15 cellular contexts compared by ENCODE assay signal in genomic region chr2:157466764-157467163, GRCh38. TPM values are rescaled to one million over a fixed set of nuclear protein-coding genes. Genes with fewer than 3 reads are reported as not detected.
DNase-seq lines count a peak whose midpoint lies in the region; ATAC-seq and TF ChIP-seq lines count a peak whose summit lies in the region.
"Had no signal": no experiment of that assay in that cellular context is flagged by ENCODE, and none has a peak within 500 bp of the region (broad histone marks: within the 10 kb centered on the region; RNA-seq: fewer than 3 reads in every experiment).

No MANE protein-coding gene starts in this region.

- no peak for TF ChIP-seq POLR2A in breast epithelium (IDR thresholded peaks at IDR 0.05)

- intact Hi-C loops in breast epithelium (cut with DNase I; ENCODE audit: low total_unique reads): no loop called here

- ATAC-seq in HG02588 (IDR thresholded peaks at IDR 0.05; ENCODE audit: unreplicated experiment) (peak; percentile 15), memory B cell (ENCODE audit: low read depth) (no peak), GM19324 (IDR thresholded peaks at IDR 0.05; ENCODE audit: low FRiP score, unreplicated experiment) (no peak)
- ATAC-seq: effector memory CD8-positive, alpha-beta T cell; Panc1 had no signal

- H3K9me3 ChIP-seq in breast epithelium: no peaks in the 10 kb centered on the region

- H3K4me3 Mint-ChIP-seq in memory B cell: no peak overlapping the region
- H3K4me3 Mint-ChIP-seq: effector memory CD8-positive, alpha-beta T cell had no signal

- DNase-seq in NOMO-1 treated with DMSO at 0.1 percent for 48 hours (lab: John Stamatoyannopoulos, UW; ENCODE audit: unreplicated experiment) (peak; percentile 42), NOMO-1 treated with dmso at 0.1 percent for 144 hours (lab: John Stamatoyannopoulos, UW; ENCODE audit: unreplicated experiment) (no peak), OCI-M1 (lab: John Stamatoyannopoulos, UW) (peak; percentile 24), memory B cell (ENCODE audit: low spot score in 2 of 2) (no peak), pons (ENCODE audit: low spot score) (no peak), breast epithelium (ENCODE audit: low spot score in 2 of 2) (no peak)
- DNase-seq: aorta; Calu3; effector memory CD8-positive, alpha-beta T cell; NCI-H2029 treated with DMSO at 0.1 percent for 48 hours; WERI-Rb-1 had no signal

- no peaks in the 10 kb centered on the region for H3K36me3 ChIP-seq in breast epithelium
- H3K36me3 ChIP-seq: WERI-Rb-1 had no signal

- peak overlapping the region; percentile 99 for H3K27ac Mint-ChIP-seq in memory B cell

- no peaks in the 10 kb centered on the region for H3K27me3 Mint-ChIP-seq in memory B cell
- H3K27me3 Mint-ChIP-seq: effector memory CD8-positive, alpha-beta T cell had no signal

- peaks cover 30% of the 10 kb centered on the region for H3K4me1 Mint-ChIP-seq in memory B cell

- TF ChIP-seq CTCF in breast epithelium (IDR thresholded peaks at IDR 0.05): no peak

- no peaks in the 10 kb centered on the region for H3K27me3 ChIP-seq in breast epithelium

- H3K4me1 ChIP-seq in breast epithelium: no peaks in the 10 kb centered on the region

- no peak overlapping the region for H3K27ac ChIP-seq in breast epithelium
- H3K27ac ChIP-seq: 22Rv1, WERI-Rb-1 had no signal

- H3K4me3 ChIP-seq in breast epithelium: no peak overlapping the region

- H3K9me3 Mint-ChIP-seq in memory B cell: peaks cover 5% of the 10 kb centered on the region
- H3K9me3 Mint-ChIP-seq: effector memory CD8-positive, alpha-beta T cell had no signal

- H3K36me3 Mint-ChIP-seq in memory B cell: peaks cover 2% of the 10 kb centered on the region

RNA-seq across cellular contexts. Expression of gene CYTIP, which starts 22.9 kb away (rescaled TPM):
- total RNA-seq in breast epithelium: 10 to 100 TPM; 11.5 to 18.7 (median 16.8) TPM
- total RNA-seq: Calu3 had no signal

Comparison
In these comparisons a context has a peak if more than half of its experiments do, and no peak if none do; other contexts are left out.
1. DNase-seq: peak in NOMO-1 treated with DMSO at 0.1 percent for 48 hours (single experiment) and OCI-M1 (single experiment); none in NOMO-1 treated with dmso at 0.1 percent for 144 hours (single experiment), memory B cell (0 of 2), pons (single experiment) and breast epithelium (0 of 2).